Comparison of ENCODE assay signal across 8 cellular contexts in the genomic region with DNA sequence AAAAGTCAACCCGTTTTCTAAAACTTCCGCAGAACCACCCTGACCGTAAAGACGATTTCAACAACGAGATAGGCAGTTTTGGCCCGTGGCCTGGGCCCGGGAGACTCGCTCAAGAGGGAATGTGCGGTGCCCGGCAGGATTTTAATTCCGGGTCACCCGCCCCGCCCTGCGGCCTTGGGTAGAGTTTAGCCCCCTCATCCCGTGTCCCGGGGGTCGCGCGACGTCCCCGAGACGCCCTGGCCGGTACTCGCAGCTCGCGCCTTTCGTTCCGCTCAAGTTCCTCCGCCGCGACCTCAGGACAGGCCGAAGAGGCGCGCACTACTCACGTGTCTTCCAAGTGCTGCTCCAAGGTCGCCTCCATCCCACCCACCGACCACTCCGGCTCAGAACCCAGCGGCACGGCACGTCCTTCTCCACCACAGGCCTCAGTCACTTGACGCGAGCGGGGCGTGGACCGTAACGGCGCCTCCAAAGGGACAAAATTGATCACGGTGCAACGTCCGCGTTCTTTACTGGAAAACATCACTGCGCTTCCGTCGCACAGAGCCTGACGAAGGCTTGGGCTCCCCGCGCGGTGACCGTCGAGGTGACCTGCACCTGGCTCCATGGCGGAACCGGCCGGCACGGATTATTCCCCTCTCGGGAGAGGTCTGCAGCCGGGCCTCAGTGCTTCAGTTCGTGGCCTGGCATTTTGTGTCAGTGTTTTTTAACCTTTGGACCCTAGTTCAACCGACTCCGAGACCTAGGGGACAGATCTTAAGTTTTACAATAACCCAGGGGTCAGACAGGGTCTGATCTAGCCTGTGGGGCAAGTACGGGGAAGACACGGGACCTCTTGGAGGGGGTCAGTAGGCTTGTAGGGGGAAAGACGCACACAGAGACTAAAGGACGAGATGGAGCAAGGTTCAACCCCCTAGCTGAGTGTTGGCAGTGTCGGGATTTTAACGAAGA. TPM values are rescaled to one million over a fixed set of nuclear protein-coding genes. Genes with fewer than 3 reads are reported as not detected.
DNase-seq lines count a peak whose midpoint lies in the region; ATAC-seq and TF ChIP-seq lines count a peak whose summit lies in the region.

Gene LAMTOR5 (minus strand): TSS at position 435 of the 951 bp plus-strand sequence. CDS start 74 bp downstream, at position 361.

- H3K9me3 ChIP-seq in heart right ventricle (no peaks in the 10 kb centered on the region), upper lobe of left lung (no peaks in the 10 kb centered on the region)

- H3K27ac ChIP-seq in heart right ventricle: peak within 1 kb of the TSS; percentile 83 to 98 (median 94)
- H3K27ac ChIP-seq in upper lobe of left lung: peak within 1 kb of the TSS; percentile 88 to 98 (median 92)

- WGBS in heart right ventricle, 2 donors: 0 to 1% methylated on average over 76 of the region's 76 CpGs
- WGBS in upper lobe of left lung, 2 donors: 0 to 1% methylated on average over 28 to 76 of the region's 76 CpGs

- TF ChIP-seq POLR2A in upper lobe of left lung (IDR thresholded peaks at IDR 0.05): peak in 3 of 4 donors; percentile 81 to 97 (median 88)

- 0 out of 2 replicates have a peak, but pooled peaks have one; percentile 18 for TF ChIP-seq CTCF in GM12875 (IDR thresholded peaks at IDR 0.05; ENCODE audit: borderline replicate concordance, insufficient read depth, low read depth, low read length)
- peak in 5 of 9 donors; percentile 15 to 38 (median 27) for TF ChIP-seq CTCF in heart right ventricle (IDR thresholded peaks at IDR 0.05)
- TF ChIP-seq CTCF in upper lobe of left lung (IDR thresholded peaks at IDR 0.05): peak in 5 of 6 experiments; percentile 9 to 58 (median 14)

- intact Hi-C loops in heart right ventricle (cut with DNase I) (loop anchor here in 8 of 10 donors (1.0 to 10.0 kb wide), 8 partner anchors 65 to 370 kb away; partner anchors contain the start of genes RBM15 (in 7 of the 8) and KCNC4 (in 2 of the 8)), posterior cingulate gyrus (cut with DNase I) (loop anchor here (1.0 to 5.0 kb wide), 2 partner anchors 69 to 205 kb away; no protein-coding TSS in a partner anchor)

- H3K4me1 ChIP-seq in heart right ventricle: peaks cover 2 to 35% (median 24%) of the 10 kb centered on the region in 9 donors
- H3K4me1 ChIP-seq in upper lobe of left lung: peaks cover 13 to 27% (median 15%) of the 10 kb centered on the region in 4 donors

- no peaks in the 10 kb centered on the region for H3K27me3 ChIP-seq in heart right ventricle
- no peaks in the 10 kb centered on the region for H3K27me3 ChIP-seq in upper lobe of left lung

- TF ChIP-seq EP300 in upper lobe of left lung (IDR thresholded peaks at IDR 0.05): peak in 1 of 4 donors; percentile 91

- ATAC-seq in HG02763 (IDR thresholded peaks at IDR 0.05; ENCODE audit: unreplicated experiment): peak; percentile 86
- ATAC-seq in heart right ventricle: peak; percentile 95 to 99 (median 98)
- peak; percentile 96 to 99 for ATAC-seq in upper lobe of left lung (ENCODE audit: low FRiP score in 2 of 2)

- H3K36me3 ChIP-seq in heart right ventricle: peaks cover 0 to 37% (median 31%) of the 10 kb centered on the region in 9 donors
- H3K36me3 ChIP-seq in upper lobe of left lung: peaks cover 21 to 31% (median 24%) of the 10 kb centered on the region in 4 donors

- peak within 1 kb of the TSS; percentile 80 for H3K4me3 ChIP-seq in GM12875 (ENCODE audit: low read depth, low read length)
- peak within 1 kb of the TSS; percentile 52 to 99 (median 78) for H3K4me3 ChIP-seq in heart right ventricle
- H3K4me3 ChIP-seq in upper lobe of left lung: peak within 1 kb of the TSS; percentile 65 to 80 (median 67)

- DNase-seq in NCI-H1436 (lab: John Stamatoyannopoulos, UW): peak; percentile 72
- DNase-seq in T-helper 1 cell: peak; percentile 75 to 93 (median 83)
- DNase-seq in amniotic epithelial cell (ENCODE audit: low read depth): peak; percentile 84
- peak; percentile 92 to 97 for DNase-seq in heart right ventricle
- peak; percentile 89 to 99 (median 93) for DNase-seq in posterior cingulate gyrus
- DNase-seq in upper lobe of left lung: peak; percentile 94 to 95

RNA-seq across cellular contexts. Expression of gene LAMTOR5, which starts in this region (rescaled TPM):
- 100 to 1,000 TPM; 209 to 268 (median 245) TPM for total RNA-seq in heart right ventricle
- polyA plus RNA-seq in heart right ventricle: 100 to 1,000 TPM; 281 to 506 TPM
- total RNA-seq in upper lobe of left lung: 100 to 1,000 TPM in 3 of 6 donors, 10 to 100 TPM in 3; 26.5 to 130 (median 89.9) TPM

Comparison
In these comparisons a context has a peak if more than half of its experiments do, and no peak if none do; other contexts are left out.
1. Peak in every context shown above with its lines: DNase-seq, ATAC-seq, H3K4me3 ChIP-seq and H3K27ac ChIP-seq.